20 cellular contexts compared by ENCODE assay signal in genomic region chr2:12734914-12735654, GRCh38. TPM values are rescaled to one million over a fixed set of nuclear protein-coding genes. Genes with fewer than 3 reads are reported as not detected.
DNase-seq lines count a peak whose midpoint lies in the region; ATAC-seq, FAIRE-seq and TF ChIP-seq lines count a peak whose summit lies in the region.
"Had no signal": no experiment of that assay in that cellular context is flagged by ENCODE, and none has a peak within 500 bp of the region (broad histone marks: within the 10 kb centered on the region; RNA-seq: fewer than 3 reads in every experiment).

No MANE protein-coding gene starts in this region.

- no peak overlapping the region for H2AFZ ChIP-seq in parathyroid adenoma
- H2AFZ ChIP-seq in osteoblast (ENCODE audit: low read length) = no peak overlapping the region

- H3K27me3 ChIP-seq in parathyroid adenoma (ENCODE audit: control insufficient read depth, insufficient read depth, low read length) = no peaks in the 10 kb centered on the region
- no peaks in the 10 kb centered on the region for H3K27me3 ChIP-seq in osteoblast (ENCODE audit: insufficient read depth, low read length)

- peak overlapping the region; percentile 55 for H3K27ac Mint-ChIP-seq in stimulated activated naive CD8-positive, alpha-beta T cell treated with anti-CD3 and anti-CD28 coated beads, Interleukin-15, Interleukin-2, amounts not matched to agents 100 ng/mL and 50 ng/mL, for 24 hours
- no peak overlapping the region for H3K27ac Mint-ChIP-seq in stimulated activated naive CD8-positive, alpha-beta T cell treated with anti-CD3 and anti-CD28 coated beads, Interleukin-15, amount 100 ng/mL, for 72 hours
- H3K27ac Mint-ChIP-seq in activated CD8-positive, alpha-beta T cell treated with anti-CD3 and anti-CD28 coated beads, Interleukin-2, amount 10 ng/mL, durations not matched to agents 7 days and 5 days = no peak overlapping the region

- H3K9ac ChIP-seq in kidney (ENCODE audit: low read length in 2 of 2) (peak overlapping the region in 1 of 2 donors; percentile 44), parathyroid adenoma (no peak overlapping the region)

- H3K36me3 ChIP-seq in kidney (ENCODE audit: control insufficient read depth in 1 of 2, insufficient read depth in 2 of 2, low read length in 2 of 2) = peaks cover 15 to 18% of the 10 kb centered on the region in 2 donors
- H3K36me3 ChIP-seq in parathyroid adenoma (ENCODE audit: control insufficient read depth, insufficient read depth, low read length) = no peaks in the 10 kb centered on the region
- peaks cover 90% of the 10 kb centered on the region for H3K36me3 ChIP-seq in osteoblast (ENCODE audit: insufficient read depth, low read length)

- peaks cover 14% of the 10 kb centered on the region for H3K36me3 Mint-ChIP-seq in stimulated activated naive CD8-positive, alpha-beta T cell treated with anti-CD3 and anti-CD28 coated beads, Interleukin-15, Interleukin-2, amounts not matched to agents 100 ng/mL and 50 ng/mL, for 24 hours (ENCODE audit: low read depth)
- peaks cover 74% of the 10 kb centered on the region for H3K36me3 Mint-ChIP-seq in activated CD8-positive, alpha-beta T cell treated with anti-CD3 and anti-CD28 coated beads, Interleukin-2, amount 10 ng/mL, durations not matched to agents 7 days and 5 days (ENCODE audit: low read depth)

- POLR2A ChIA-PET in activated CD8-positive, alpha-beta T cell treated with anti-CD3 and anti-CD28 coated beads, Interleukin-2, amount 10 ng/mL, durations not matched to agents 7 days and 5 days (lab: Charles Lee) = no interaction called here

- intact Hi-C loops in kidney (cut with DNase I) = no loop called here

- H3K4me1 ChIP-seq in kidney (ENCODE audit: control insufficient read depth in 1 of 2, insufficient read depth in 1 of 2, low read depth in 1 of 2, low read length in 2 of 2) (peaks cover 12 to 44% of the 10 kb centered on the region in 2 donors), parathyroid adenoma (peaks cover 8% of the 10 kb centered on the region), osteoblast (ENCODE audit: insufficient read depth, low read length) (peaks cover 3% of the 10 kb centered on the region)

- H3K9me3 ChIP-seq in kidney (ENCODE audit: control insufficient read depth in 1 of 2, low read length in 2 of 2) = no peaks in the 10 kb centered on the region
- H3K9me3 ChIP-seq in parathyroid adenoma (ENCODE audit: control insufficient read depth, low read length) = no peaks in the 10 kb centered on the region
- no peaks in the 10 kb centered on the region for H3K9me3 ChIP-seq in osteoblast (ENCODE audit: low read depth, low read length)

- H4K20me1 ChIP-seq in osteoblast (ENCODE audit: insufficient read depth, low read length) = peaks cover 62% of the 10 kb centered on the region

- no peak for FAIRE-seq in kidney (lab: Jason Lieb, UNC)
- FAIRE-seq: GM12892 had no signal

- no peak overlapping the region for H3K4me3 ChIP-seq in kidney (ENCODE audit: low read length in 2 of 2)
- no peak overlapping the region for H3K4me3 ChIP-seq in parathyroid adenoma (ENCODE audit: low read depth, low read length)
- no peak overlapping the region for H3K4me3 ChIP-seq in osteoblast (ENCODE audit: insufficient read depth, low read length)

- no peak for ATAC-seq in stimulated activated naive CD8-positive, alpha-beta T cell treated with anti-CD3 and anti-CD28 coated beads, Interleukin-15, amount 100 ng/mL, for 72 hours
- no peak for ATAC-seq in activated CD8-positive, alpha-beta T cell treated with anti-CD3 and anti-CD28 coated beads, Interleukin-2, amount 10 ng/mL, durations not matched to agents 7 days and 5 days

- H3K4me3 Mint-ChIP-seq in stimulated activated naive CD8-positive, alpha-beta T cell treated with anti-CD3 and anti-CD28 coated beads, Interleukin-15, Interleukin-2, amounts not matched to agents 100 ng/mL and 50 ng/mL, for 24 hours = no peak overlapping the region
- no peak overlapping the region for H3K4me3 Mint-ChIP-seq in stimulated activated naive CD8-positive, alpha-beta T cell treated with anti-CD3 and anti-CD28 coated beads, Interleukin-15, amount 100 ng/mL, for 72 hours
- H3K4me3 Mint-ChIP-seq in activated CD8-positive, alpha-beta T cell treated with anti-CD3 and anti-CD28 coated beads, Interleukin-2, amount 10 ng/mL, durations not matched to agents 7 days and 5 days = no peak overlapping the region

- CTCF ChIA-PET in activated CD8-positive, alpha-beta T cell treated with anti-CD3 and anti-CD28 coated beads, Interleukin-2, amount 10 ng/mL, durations not matched to agents 7 days and 5 days (lab: Charles Lee) = interaction anchor here (1.0 kb wide), 1 partner anchor 120 kb away, joined by 3 read pairs; no protein-coding TSS in a partner anchor

- H3K27me3 Mint-ChIP-seq in stimulated activated naive CD8-positive, alpha-beta T cell treated with anti-CD3 and anti-CD28 coated beads, Interleukin-15, Interleukin-2, amounts not matched to agents 100 ng/mL and 50 ng/mL, for 24 hours = no peaks in the 10 kb centered on the region
- H3K27me3 Mint-ChIP-seq in stimulated activated naive CD8-positive, alpha-beta T cell treated with anti-CD3 and anti-CD28 coated beads, Interleukin-15, amount 100 ng/mL, for 72 hours = no peaks in the 10 kb centered on the region
- H3K27me3 Mint-ChIP-seq in activated CD8-positive, alpha-beta T cell treated with anti-CD3 and anti-CD28 coated beads, Interleukin-2, amount 10 ng/mL, durations not matched to agents 7 days and 5 days (ENCODE audit: low read depth) = no peaks in the 10 kb centered on the region

- DNase-seq in stimulated activated naive CD8-positive, alpha-beta T cell treated with anti-CD3 and anti-CD28 coated beads, Interleukin-15, amount 100 ng/mL, for 72 hours = no peak
- DNase-seq in kidney (no peak), osteoblast (ENCODE audit: insufficient read length, low spot score, missing footprints) (no peak), middle frontal gyrus (ENCODE audit: extremely low spot score, low spot score) (no peak), NCI-H1436 treated with DMSO at 0.1 percent for 48 hours (lab: John Stamatoyannopoulos, UW) (no peak)
- no peak for DNase-seq in activated CD8-positive, alpha-beta T cell treated with anti-CD3 and anti-CD28 coated beads, Interleukin-2, amount 10 ng/mL, durations not matched to agents 7 days and 5 days
- DNase-seq: activated CD8-positive, alpha-beta memory T cell treated with anti-CD3 and anti-CD28 coated beads, Interleukin-2, amount 50 U/mL, for 4 hours; activated naive CD4-positive, alpha-beta T cell treated with anti-CD3 and anti-CD28 coated beads, Interleukin-2, amount 50 U/mL, for 16 hours; central memory CD4-positive, alpha-beta T cell; COR-L47; Kasumi-1; NCI-H510A; occipital lobe; OCI-M1; stimulated activated CD4-positive, alpha-beta T cell treated with anti-CD3 and anti-CD28 coated beads, Interleukin-12 subunit alpha, Interleukin-12 subunit beta, amount 100 ng/mL, for 4 hours; trophoblast cell had no signal

- H3K79me2 ChIP-seq in parathyroid adenoma (peaks cover 43% of the 10 kb centered on the region), osteoblast (ENCODE audit: insufficient read depth, low read length) (peaks cover 100% of the 10 kb centered on the region)

- no peak overlapping the region for H3K4me2 ChIP-seq in parathyroid adenoma (ENCODE audit: low read length)
- no peak overlapping the region for H3K4me2 ChIP-seq in osteoblast (ENCODE audit: insufficient read depth, low read length)

- H3K27ac ChIP-seq in kidney (ENCODE audit: low read depth in 2 of 2, low read length in 2 of 2) (peak overlapping the region; percentile 63 to 75), parathyroid adenoma (peak overlapping the region; percentile 55), osteoblast (ENCODE audit: low read depth, low read length) (no peak overlapping the region)
- H3K27ac ChIP-seq: HL-60 had no signal

- peaks cover 28% of the 10 kb centered on the region for H3K4me1 Mint-ChIP-seq in stimulated activated naive CD8-positive, alpha-beta T cell treated with anti-CD3 and anti-CD28 coated beads, Interleukin-15, Interleukin-2, amounts not matched to agents 100 ng/mL and 50 ng/mL, for 24 hours (ENCODE audit: low read depth)
- peaks cover 44% of the 10 kb centered on the region for H3K4me1 Mint-ChIP-seq in stimulated activated naive CD8-positive, alpha-beta T cell treated with anti-CD3 and anti-CD28 coated beads, Interleukin-15, amount 100 ng/mL, for 72 hours
- peaks cover 44% of the 10 kb centered on the region for H3K4me1 Mint-ChIP-seq in activated CD8-positive, alpha-beta T cell treated with anti-CD3 and anti-CD28 coated beads, Interleukin-2, amount 10 ng/mL, durations not matched to agents 7 days and 5 days (ENCODE audit: low read depth)

- TF ChIP-seq CTCF in kidney (IDR thresholded peaks at IDR 0.05; ENCODE audit: borderline replicate concordance, extremely low read depth, insufficient read depth) = no peak
- TF ChIP-seq CTCF in parathyroid adenoma (IDR thresholded peaks at IDR 0.05) = no peak
- TF ChIP-seq CTCF in osteoblast (IDR thresholded peaks at IDR 0.05; ENCODE audit: extremely low read depth, low read depth, low read length) = no peak

- no peaks in the 10 kb centered on the region for H3K9me3 Mint-ChIP-seq in stimulated activated naive CD8-positive, alpha-beta T cell treated with anti-CD3 and anti-CD28 coated beads, Interleukin-15, Interleukin-2, amounts not matched to agents 100 ng/mL and 50 ng/mL, for 24 hours
- H3K9me3 Mint-ChIP-seq in stimulated activated naive CD8-positive, alpha-beta T cell treated with anti-CD3 and anti-CD28 coated beads, Interleukin-15, amount 100 ng/mL, for 72 hours = no peaks in the 10 kb centered on the region
- H3K9me3 Mint-ChIP-seq in activated CD8-positive, alpha-beta T cell treated with anti-CD3 and anti-CD28 coated beads, Interleukin-2, amount 10 ng/mL, durations not matched to agents 7 days and 5 days (ENCODE audit: insufficient read depth) = no peaks in the 10 kb centered on the region

RNA-seq across cellular contexts. Expression of gene TRIB2, which starts 18.3 kb away (rescaled TPM):
- total RNA-seq in kidney (69.2 TPM), osteoblast (79.6 and 86.3 TPM in 2 replicates)
- polyA plus RNA-seq in kidney (ENCODE audit: insufficient read depth, low read depth, low replicate concordance) = 29.6 TPM
- total RNA-seq in activated CD8-positive, alpha-beta T cell treated with anti-CD3 and anti-CD28 coated beads, Interleukin-2, amount 10 ng/mL, durations not matched to agents 7 days and 5 days = 10 to 100 TPM; 52.7 to 57.7 TPM
